ENCODE assay signal across 10 cellular contexts in genomic region chr15:83927704-83928391, GRCh38.
DNase-seq lines count a peak whose midpoint lies in the region; ATAC-seq and TF ChIP-seq lines count a peak whose summit lies in the region.
"Had no signal": no experiment of that assay in that cellular context is flagged by ENCODE, and none has a peak within 500 bp of the region (broad histone marks: within the 10 kb centered on the region; RNA-seq: fewer than 3 reads in every experiment).

No MANE protein-coding gene starts in this region.

- peaks cover under 1 to 1% of the 10 kb centered on the region in 2 donors for H3K36me3 Mint-ChIP-seq in activated T-cell treated with anti-CD3 and anti-CD28 coated beads, Interleukin-2, amount 50 U/mL, for 72 hours (ENCODE audit: insufficient read depth in 2 of 2)
- peaks cover under 1% of the 10 kb centered on the region for H3K36me3 Mint-ChIP-seq in activated T-helper 2 cell treated with anti-CD3 and anti-CD28 coated beads, Interferon-gamma antibody, Interleukin-2, Interleukin-4, amounts not matched to agents 10 μg/mL and 5 μg/mL and 100 μg/mL, durations not matched to agents 14 hours and 24 hours and 36 hours (ENCODE audit: low read depth)
- H3K36me3 Mint-ChIP-seq in T-helper 17 cell (ENCODE audit: low read depth) = no peaks in the 10 kb centered on the region

- no peak for DNase-seq in activated T-cell treated with anti-CD3 and anti-CD28 coated beads, Interleukin-2, amount 50 U/mL, for 72 hours
- no peak for DNase-seq in activated T-cell treated with anti-CD3 and anti-CD28 coated beads, Interleukin-2, amount 50 U/mL, for 48 hours
- no peak for DNase-seq in activated T-helper 2 cell treated with anti-CD3 and anti-CD28 coated beads, Interferon-gamma antibody, Interleukin-2, Interleukin-4, amounts not matched to agents 10 μg/mL and 5 μg/mL and 100 μg/mL, durations not matched to agents 14 hours and 24 hours and 36 hours (ENCODE audit: low spot score)
- DNase-seq in T-helper 17 cell = no peak
- no peak for DNase-seq in GM10248 (ENCODE audit: extremely low spot score)
- DNase-seq in A172 (ENCODE audit: low spot score) = no peak
- DNase-seq: HCEC 1CT had no signal

- peaks cover 32% of the 10 kb centered on the region for H3K27me3 Mint-ChIP-seq in activated T-cell treated with anti-CD3 and anti-CD28 coated beads, Interleukin-2, amount 50 U/mL, for 72 hours (ENCODE audit: low read depth)
- no peaks in the 10 kb centered on the region for H3K27me3 Mint-ChIP-seq in activated T-helper 2 cell treated with anti-CD3 and anti-CD28 coated beads, Interferon-gamma antibody, Interleukin-2, Interleukin-4, amounts not matched to agents 10 μg/mL and 5 μg/mL and 100 μg/mL, durations not matched to agents 14 hours and 24 hours and 36 hours (ENCODE audit: low read depth)
- H3K27me3 Mint-ChIP-seq in T-helper 17 cell = peaks cover 8% of the 10 kb centered on the region

- peak; percentile 44 to 62 for ATAC-seq in activated T-cell treated with anti-CD3 and anti-CD28 coated beads, Interleukin-2, amount 50 U/mL, for 72 hours (replicated peaks in 1 of 2)
- peak; percentile 20 for ATAC-seq in GM21526 (IDR thresholded peaks at IDR 0.05; ENCODE audit: low FRiP score, unreplicated experiment)
- peak; percentile 28 for ATAC-seq in HG03095 (IDR thresholded peaks at IDR 0.05; ENCODE audit: unreplicated experiment)
- ATAC-seq in T-helper 17 cell = no peak

- peaks cover 29% of the 10 kb centered on the region for H3K4me1 Mint-ChIP-seq in activated T-cell treated with anti-CD3 and anti-CD28 coated beads, Interleukin-2, amount 50 U/mL, for 72 hours (ENCODE audit: low read depth)
- peaks cover 41% of the 10 kb centered on the region for H3K4me1 Mint-ChIP-seq in activated T-helper 2 cell treated with anti-CD3 and anti-CD28 coated beads, Interferon-gamma antibody, Interleukin-2, Interleukin-4, amounts not matched to agents 10 μg/mL and 5 μg/mL and 100 μg/mL, durations not matched to agents 14 hours and 24 hours and 36 hours (ENCODE audit: low read depth)
- peaks cover 2% of the 10 kb centered on the region for H3K4me1 Mint-ChIP-seq in T-helper 17 cell

- no peak for TF ChIP-seq CTCF in GM10248 (IDR thresholded peaks at IDR 0.05; ENCODE audit: control extremely low read depth, extremely low read depth, low read depth, missing control alignments)

- H3K4me3 Mint-ChIP-seq in activated T-cell treated with anti-CD3 and anti-CD28 coated beads, Interleukin-2, amount 50 U/mL, for 72 hours = peak overlapping the region; percentile 59 to 91
- peak overlapping the region; percentile 57 for H3K4me3 Mint-ChIP-seq in activated T-helper 2 cell treated with anti-CD3 and anti-CD28 coated beads, Interferon-gamma antibody, Interleukin-2, Interleukin-4, amounts not matched to agents 10 μg/mL and 5 μg/mL and 100 μg/mL, durations not matched to agents 14 hours and 24 hours and 36 hours (ENCODE audit: low read depth)
- H3K4me3 Mint-ChIP-seq in T-helper 17 cell = no peak overlapping the region

- H3K27ac Mint-ChIP-seq in activated T-cell treated with anti-CD3 and anti-CD28 coated beads, Interleukin-2, amount 50 U/mL, for 72 hours = peak overlapping the region; percentile 97
- peak overlapping the region; percentile 91 for H3K27ac Mint-ChIP-seq in activated T-helper 2 cell treated with anti-CD3 and anti-CD28 coated beads, Interferon-gamma antibody, Interleukin-2, Interleukin-4, amounts not matched to agents 10 μg/mL and 5 μg/mL and 100 μg/mL, durations not matched to agents 14 hours and 24 hours and 36 hours
- H3K27ac Mint-ChIP-seq in T-helper 17 cell = no peak overlapping the region

- POLR2A ChIA-PET in GM10248 (lab: Yijun Ruan, JAX) = no interaction called here

- peaks cover 0 to 2% of the 10 kb centered on the region in 2 donors for H3K9me3 Mint-ChIP-seq in activated T-cell treated with anti-CD3 and anti-CD28 coated beads, Interleukin-2, amount 50 U/mL, for 72 hours
- peaks cover 15% of the 10 kb centered on the region for H3K9me3 Mint-ChIP-seq in activated T-helper 2 cell treated with anti-CD3 and anti-CD28 coated beads, Interferon-gamma antibody, Interleukin-2, Interleukin-4, amounts not matched to agents 10 μg/mL and 5 μg/mL and 100 μg/mL, durations not matched to agents 14 hours and 24 hours and 36 hours

- intact Hi-C loops in activated T-helper 2 cell treated with anti-CD3 and anti-CD28 coated beads, Interferon-gamma antibody, Interleukin-2, Interleukin-4, amounts not matched to agents 10 μg/mL and 5 μg/mL and 100 μg/mL, durations not matched to agents 14 hours and 24 hours and 36 hours (cut with micrococcal nuclease) = loop anchor here (1.0 to 2.0 kb wide), 4 partner anchors 9 to 37 kb away; no protein-coding TSS in a partner anchor

- CTCF ChIA-PET in GM10248 (lab: Yijun Ruan, JAX) = interaction anchor here (0.8 to 1.2 kb wide), 2 partner anchors 9 to 88 kb away, joined by 3 read pairs; no protein-coding TSS in a partner anchor

- no peaks in the 10 kb centered on the region for H3K9me3 ChIP-seq in T-helper 17 cell (ENCODE audit: control insufficient read depth, low read length, poor library complexity, severe bottlenecking)
- H3K9me3 ChIP-seq: SJSA1 had no signal
